9 cellular contexts compared by ENCODE assay signal in genomic region chr4:77418333-77418732, GRCh38.
DNase-seq lines count a peak whose midpoint lies in the region; ATAC-seq, FAIRE-seq and TF ChIP-seq lines count a peak whose summit lies in the region.
"Had no signal": no experiment of that assay in that cellular context is flagged by ENCODE, and none has a peak within 500 bp of the region (broad histone marks: within the 10 kb centered on the region; RNA-seq: fewer than 3 reads in every experiment).

No MANE protein-coding gene starts in this region.

- no TSS peak for BruUV-seq in K562 (replicated peaks; lab: Mats Ljungman, UMichigan)

- H3K4me1 ChIP-seq in K562 (replicated peaks in 1 of 2; ENCODE audit: control insufficient read depth in 2 of 2, insufficient read depth in 2 of 2, low read length in 2 of 2): no peaks in the 10 kb centered on the region
- H3K4me1 ChIP-seq in parathyroid adenoma: no peaks in the 10 kb centered on the region

- H4K20me1 ChIP-seq in K562 (replicated peaks; ENCODE audit: control insufficient read depth, insufficient read depth, low read length): no peaks in the 10 kb centered on the region

- DNase-seq in NCI-H526 (lab: John Stamatoyannopoulos, UW): peak; percentile 2 to 12
- no peak for DNase-seq in NCI-H526 treated with DMSO at 0.1 percent for 48 hours (lab: John Stamatoyannopoulos, UW)
- peak; percentile 26 to 57 for DNase-seq in Kasumi-1 (lab: John Stamatoyannopoulos, UW)
- DNase-seq in K562 (ENCODE audit: extremely low read depth in 1 of 4, low spot score in 3 of 4): no peak
- no peak for DNase-seq in left ventricle myocardium superior
- DNase-seq in stimulated activated CD4-positive, alpha-beta T cell treated with anti-CD3 and anti-CD28 coated beads, Interleukin-2, amount 100 ng/mL, for 48 hours: no peak
- DNase-seq: NCI-H524 treated with DMSO at 0.1 percent for 48 hours had no signal

- in situ Hi-C loops in K562 (cut with MboI): no loop called here

- no peak for TF ChIP-seq EP300 in K562 (IDR thresholded peaks at IDR 0.05; ENCODE audit: low read length)

- H2AFZ ChIP-seq in K562 (ENCODE audit: low read depth, low read length) (no peak overlapping the region), parathyroid adenoma (no peak overlapping the region)

- H3K9me3 ChIP-seq in K562 (replicated peaks; ENCODE audit: control insufficient read depth, insufficient read depth, low read depth, low read length) (no peaks in the 10 kb centered on the region), parathyroid adenoma (ENCODE audit: control insufficient read depth, low read length) (no peaks in the 10 kb centered on the region)

- intact Hi-C loops in K562 (cut with micrococcal nuclease) (no loop called here), left ventricle myocardium superior (cut with micrococcal nuclease) (no loop called here)

- no peak overlapping the region for H3K9ac ChIP-seq in K562 (ENCODE audit: insufficient read depth in 1 of 2, low read depth in 2 of 2, low read length in 2 of 2)
- H3K9ac ChIP-seq in parathyroid adenoma: no peak overlapping the region

- ATAC-seq in K562 (no peak), left ventricle myocardium superior (no peak), GM21529 (IDR thresholded peaks at IDR 0.05; ENCODE audit: unreplicated experiment) (no peak)

- no peak for FAIRE-seq in K562 (lab: Jason Lieb, UNC)

- H3K27me3 ChIP-seq in K562 (ENCODE audit: control insufficient read depth in 2 of 2, insufficient read depth in 2 of 2, low read length in 2 of 2) (peaks cover 0 to 12% of the 10 kb centered on the region in 2 experiments; a peak in 2 of 5 replicates), parathyroid adenoma (ENCODE audit: control insufficient read depth, insufficient read depth, low read length) (no peaks in the 10 kb centered on the region)

- H3K36me3 ChIP-seq in K562 (ENCODE audit: control insufficient read depth, insufficient read depth, low read length): no peaks in the 10 kb centered on the region
- no peaks in the 10 kb centered on the region for H3K36me3 ChIP-seq in parathyroid adenoma (ENCODE audit: control insufficient read depth, insufficient read depth, low read length)

- POLR2A ChIA-PET in K562 (lab: Yijun Ruan, JAX): interaction anchor here (1.1 kb wide), 1 partner anchor 9 kb away, joined by 3 read pairs; no protein-coding TSS in a partner anchor

- no peaks in the 10 kb centered on the region for H3K79me2 ChIP-seq in K562 (ENCODE audit: control insufficient read depth, insufficient read depth, low read length)
- no peaks in the 10 kb centered on the region for H3K79me2 ChIP-seq in parathyroid adenoma

- WGBS in K562 (ENCODE audit: insufficient coverage, low coverage, missing lambda C conversion rate): 0% methylated on average over 1 of the region's 1 CpG

- no peaks in the 10 kb centered on the region for H3K9me1 ChIP-seq in K562 (ENCODE audit: control insufficient read depth, insufficient read depth, low read length)

- CTCF ChIA-PET in K562 (lab: Yijun Ruan, JAX; ENCODE audit: low intra/inter-chr PET ratio): no interaction called here

- TF ChIP-seq POLR2A in K562 (conservative IDR thresholded peaks at IDR 0.05): no peak

- H3K4me3 ChIP-seq in K562 (no peak overlapping the region), parathyroid adenoma (ENCODE audit: low read depth, low read length) (no peak overlapping the region)

- TF ChIP-seq CTCF in K562 (IDR thresholded peaks at IDR 0.05 in 2 of 3, conservative IDR thresholded peaks at IDR 0.05 in 1 of 3; ENCODE audit: insufficient read depth in 2 of 3, low read depth in 1 of 3, low read length in 3 of 3) (peak in 2 of 3 experiments; percentile 13 to 44; a peak in 2 of 6 replicates), parathyroid adenoma (IDR thresholded peaks at IDR 0.05) (peak; percentile 18)

- H3K27ac ChIP-seq in K562 (ENCODE audit: extremely low read depth, low read depth, low read length) (no peak overlapping the region), parathyroid adenoma (no peak overlapping the region)

- TF ChIP-seq RAD21 in K562 (CRISPR knock-in tag; conservative IDR thresholded peaks at IDR 0.05 in 1 of 2, IDR thresholded peaks at IDR 0.05 in 1 of 2): 0 out of 4 replicates have a peak, but pooled peaks of 1 of the 2 experiments have one; percentile 10

- H3K4me2 ChIP-seq in K562 (ENCODE audit: insufficient read depth, low read length): no peak overlapping the region
- no peak overlapping the region for H3K4me2 ChIP-seq in parathyroid adenoma (ENCODE audit: low read length)

TF ChIP-seq in K562, 482 proteins besides CTCF, POLR2A, EP300 and RAD21:
- TF ChIP-seq VEZF1 (CRISPR knock-in tag; IDR thresholded peaks at IDR 0.05) (no peak), E2F5 (CRISPR knock-in tag; IDR thresholded peaks at IDR 0.05) (no peak), ELF4 (CRISPR knock-in tag; IDR thresholded peaks at IDR 0.05) (no peak), SMC3 (conservative IDR thresholded peaks at IDR 0.05; ENCODE audit: insufficient read depth, low read depth, low read length) (0 out of 2 replicates have a peak, but pooled peaks have one; percentile 10), MBD1 (CRISPR knock-in tag; IDR thresholded peaks at IDR 0.05) (no peak), ZNF609 (CRISPR knock-in tag; IDR thresholded peaks at IDR 0.05; ENCODE audit: borderline replicate concordance) (no peak)

Comparison
In these comparisons a context has a peak if more than half of its experiments do, and no peak if none do; other contexts are left out.
1. DNase-seq: peak in NCI-H526 (2 of 2) and Kasumi-1 (2 of 2); none in NCI-H526 treated with DMSO at 0.1 percent for 48 hours (single experiment), K562 (0 of 4), left ventricle myocardium superior (single experiment) and stimulated activated CD4-positive, alpha-beta T cell treated with anti-CD3 and anti-CD28 coated beads, Interleukin-2, amount 100 ng/mL, for 48 hours (0 of 2).